In genomic region chr5:150400327-150401075, GRCh38 we compare ENCODE assay signal across 13 cellular contexts. TPM values are rescaled to one million over a fixed set of nuclear protein-coding genes. Genes with fewer than 3 reads are reported as not detected.
DNase-seq lines count a peak whose midpoint lies in the region; ATAC-seq and TF ChIP-seq lines count a peak whose summit lies in the region.
"Had no signal": no experiment of that assay in that cellular context is flagged by ENCODE, and none has a peak within 500 bp of the region (broad histone marks: within the 10 kb centered on the region; RNA-seq: fewer than 3 reads in every experiment).

No MANE protein-coding gene starts in this region.

- peak overlapping the region in 6 of 7 donors; percentile 50 to 91 (median 80) for H3K27ac Mint-ChIP-seq in CD4-positive, alpha-beta memory T cell
- peak overlapping the region; percentile 56 for H3K27ac Mint-ChIP-seq in activated CD4-positive, alpha-beta memory T cell treated with anti-CD3 and anti-CD28 coated beads for 36 hours
- peak overlapping the region; percentile 34 for H3K27ac Mint-ChIP-seq in mesothelial cell of epicardium

- peaks cover 0 to 8% (median 0%) of the 10 kb centered on the region in 4 donors for H3K4me1 Mint-ChIP-seq in CD4-positive, alpha-beta memory T cell
- no peaks in the 10 kb centered on the region for H3K4me1 Mint-ChIP-seq in activated CD4-positive, alpha-beta memory T cell treated with anti-CD3 and anti-CD28 coated beads for 36 hours (ENCODE audit: low read depth)
- H3K4me1 Mint-ChIP-seq in mesothelial cell of epicardium: no peaks in the 10 kb centered on the region

- H3K9me3 ChIP-seq in CD4-positive, alpha-beta memory T cell (ENCODE audit: control insufficient read depth in 1 of 2, low read length in 2 of 2): no peaks in the 10 kb centered on the region
- H3K9me3 ChIP-seq in body of pancreas: no peaks in the 10 kb centered on the region
- H3K9me3 ChIP-seq: sigmoid colon had no signal

- no peaks in the 10 kb centered on the region for H3K27me3 Mint-ChIP-seq in CD4-positive, alpha-beta memory T cell
- H3K27me3 Mint-ChIP-seq in activated CD4-positive, alpha-beta memory T cell treated with anti-CD3 and anti-CD28 coated beads for 36 hours: no peaks in the 10 kb centered on the region
- no peaks in the 10 kb centered on the region for H3K27me3 Mint-ChIP-seq in mesothelial cell of epicardium (ENCODE audit: low read depth)

- H3K36me3 ChIP-seq in CD4-positive, alpha-beta memory T cell (ENCODE audit: insufficient read depth, low read length): peaks cover 79% of the 10 kb centered on the region
- H3K36me3 ChIP-seq in body of pancreas (replicated peaks in 1 of 2; ENCODE audit: insufficient read depth in 1 of 2, low read depth in 2 of 2): peaks cover 0 to 28% of the 10 kb centered on the region in 2 donors

- no peaks in the 10 kb centered on the region for H3K9me3 Mint-ChIP-seq in CD4-positive, alpha-beta memory T cell
- no peaks in the 10 kb centered on the region for H3K9me3 Mint-ChIP-seq in activated CD4-positive, alpha-beta memory T cell treated with anti-CD3 and anti-CD28 coated beads for 36 hours
- H3K9me3 Mint-ChIP-seq in mesothelial cell of epicardium: no peaks in the 10 kb centered on the region

- TF ChIP-seq CTCF in mesothelial cell of epicardium (IDR thresholded peaks at IDR 0.05; ENCODE audit: unreplicated experiment) (no peak), body of pancreas (IDR thresholded peaks at IDR 0.05) (no peak)

- intact Hi-C loops in CD4-positive, alpha-beta memory T cell (cut with micrococcal nuclease): no loop called here
- intact Hi-C loops in activated CD4-positive, alpha-beta memory T cell treated with anti-CD3 and anti-CD28 coated beads for 36 hours (cut with micrococcal nuclease): no loop called here
- intact Hi-C loops in body of pancreas (cut with DNase I): no loop called here

- DNase-seq in CD4-positive, alpha-beta memory T cell: no peak
- no peak for DNase-seq in activated CD4-positive, alpha-beta memory T cell treated with anti-CD3 and anti-CD28 coated beads for 36 hours
- DNase-seq in mesothelial cell of epicardium (ENCODE audit: low spot score in 2 of 2, unreplicated experiment in 2 of 2): no peak
- DNase-seq in body of pancreas: no peak
- DNase-seq in EL: no peak
- DNase-seq: activated CD8-positive, alpha-beta memory T cell treated with anti-CD3 and anti-CD28 coated beads, Interleukin-2, amount 50 U/mL, for 48 hours; head of caudate nucleus; NCI-H1105; sigmoid colon had no signal

- WGBS in body of pancreas, 2 donors: 81 to 86% methylated on average over 11 to 12 of the region's 12 CpGs

- H3K27ac ChIP-seq in CD4-positive, alpha-beta memory T cell (ENCODE audit: low read depth, low read length): no peak overlapping the region
- H3K27ac ChIP-seq in body of pancreas: no peak overlapping the region
- H3K27ac ChIP-seq: sigmoid colon had no signal

- H3K27me3 ChIP-seq in CD4-positive, alpha-beta memory T cell (ENCODE audit: insufficient read depth, low read length): no peaks in the 10 kb centered on the region
- H3K27me3 ChIP-seq in body of pancreas: no peaks in the 10 kb centered on the region
- H3K27me3 ChIP-seq: sigmoid colon had no signal

- no peak overlapping the region for H3K4me3 ChIP-seq in CD4-positive, alpha-beta memory T cell (ENCODE audit: low read length in 2 of 2)
- H3K4me3 ChIP-seq in body of pancreas: no peak overlapping the region
- H3K4me3 ChIP-seq: sigmoid colon had no signal

- ATAC-seq in body of pancreas (no peak), HG03469 (IDR thresholded peaks at IDR 0.05; ENCODE audit: unreplicated experiment) (no peak)

- H3K36me3 Mint-ChIP-seq in CD4-positive, alpha-beta memory T cell: peaks cover 43 to 83% of the 10 kb centered on the region in 2 donors
- H3K36me3 Mint-ChIP-seq in activated CD4-positive, alpha-beta memory T cell treated with anti-CD3 and anti-CD28 coated beads for 36 hours: peaks cover 47% of the 10 kb centered on the region
- peaks cover 31% of the 10 kb centered on the region for H3K36me3 Mint-ChIP-seq in mesothelial cell of epicardium

- no peaks in the 10 kb centered on the region for H3K4me1 ChIP-seq in CD4-positive, alpha-beta memory T cell (ENCODE audit: insufficient read depth, low read length)
- H3K4me1 ChIP-seq in body of pancreas: no peaks in the 10 kb centered on the region
- H3K4me1 ChIP-seq: sigmoid colon had no signal

- peak; percentile 55 for TF ChIP-seq POLR2A in GM18526 (IDR thresholded peaks at IDR 0.05; ENCODE audit: extremely low read depth, insufficient read length)
- peak in 1 of 3 donors; percentile 8 for TF ChIP-seq POLR2A in body of pancreas (IDR thresholded peaks at IDR 0.05)

- CTCF ChIA-PET in CD4-positive, alpha-beta memory T cell (lab: Charles Lee; ENCODE audit: partially characterized antibody): interaction anchor here (5.0 kb wide), 1 partner anchor 11 kb away, joined by 25 read pairs; the partner anchor contains the start of gene CD74
- CTCF ChIA-PET in activated CD4-positive, alpha-beta memory T cell treated with anti-CD3 and anti-CD28 coated beads for 36 hours (lab: Charles Lee): interaction anchor here (2.7 to 3.9 kb wide), 2 partner anchors 13 to 35 kb away, joined by 13 to 28 read pairs; partner anchors contain the start of gene CD74

- H3K4me3 Mint-ChIP-seq in CD4-positive, alpha-beta memory T cell: no peak overlapping the region
- no peak overlapping the region for H3K4me3 Mint-ChIP-seq in activated CD4-positive, alpha-beta memory T cell treated with anti-CD3 and anti-CD28 coated beads for 36 hours
- H3K4me3 Mint-ChIP-seq in mesothelial cell of epicardium: no peak overlapping the region

- POLR2A ChIA-PET in CD4-positive, alpha-beta memory T cell (lab: Charles Lee; ENCODE audit: partially characterized antibody): interaction anchor here (1.2 to 5.6 kb wide), 3 partner anchors 11 to 50 kb away, joined by 3 to 44 read pairs (median 3); partner anchors contain the start of gene CD74
- POLR2A ChIA-PET in activated CD4-positive, alpha-beta memory T cell treated with anti-CD3 and anti-CD28 coated beads for 36 hours (lab: Charles Lee): interaction anchor here (1.0 to 1.5 kb wide), 3 partner anchors 12 to 36 kb away, joined by 3 to 5 read pairs (median 4); partner anchors contain the start of gene CD74

RNA-seq across cellular contexts. Expression of gene CD74, which starts 12.2 kb away (rescaled TPM):
- total RNA-seq in CD4-positive, alpha-beta memory T cell: 100 to 1,000 TPM; 178 to 181 TPM
- polyA plus RNA-seq in CD4-positive, alpha-beta memory T cell: 100 to 1,000 TPM; 295 to 703 TPM
- 100 to 1,000 TPM; 251 to 254 TPM for total RNA-seq in activated CD4-positive, alpha-beta memory T cell treated with anti-CD3 and anti-CD28 coated beads for 36 hours
- total RNA-seq in mesothelial cell of epicardium: 16.1 to 17.1 TPM (median 16.9 TPM) in 3 replicates
- 100 to 1,000 TPM; 130 to 405 TPM for total RNA-seq in body of pancreas
- total RNA-seq: NCI-H460 had no signal
- polyA plus RNA-seq: neural cell had no signal

RNA-seq across cellular contexts. Expression of gene TCOF1, which starts 43.0 kb away (rescaled TPM):
- 10 to 100 TPM; 53.8 to 59.9 TPM for total RNA-seq in CD4-positive, alpha-beta memory T cell
- 10 to 100 TPM in 1 of 2 donors, under 1 TPM in 1; 0.21 to 30.8 TPM for polyA plus RNA-seq in CD4-positive, alpha-beta memory T cell
- total RNA-seq in activated CD4-positive, alpha-beta memory T cell treated with anti-CD3 and anti-CD28 coated beads for 36 hours: 10 to 100 TPM; 91.3 to 95.0 TPM
- total RNA-seq in mesothelial cell of epicardium (53.7 to 58.8 TPM (median 55.7 TPM) in 3 replicates), body of pancreas (10 to 100 TPM; 18.9 to 23.4 TPM)

RNA-seq across cellular contexts. Expression of gene RPS14, which starts 49.0 kb away (rescaled TPM):
- total RNA-seq in CD4-positive, alpha-beta memory T cell: 1,000 to 10,000 TPM; 5,260 to 5,575 TPM
- polyA plus RNA-seq in CD4-positive, alpha-beta memory T cell: 1,000 to 10,000 TPM; 7,865 to 9,996 TPM
- 1,000 to 10,000 TPM; 3,748 to 3,882 TPM for total RNA-seq in activated CD4-positive, alpha-beta memory T cell treated with anti-CD3 and anti-CD28 coated beads for 36 hours
- 2,586 to 2,705 TPM (median 2,627 TPM) in 3 replicates for total RNA-seq in mesothelial cell of epicardium
- total RNA-seq in body of pancreas: 1,000 to 10,000 TPM; 1,348 to 2,916 TPM
